In genomic region chr2:43123981-43124666, GRCh38 we compare ENCODE assay signal across 1 cellular context.
TF ChIP-seq lines count a peak whose summit lies in the region.

No MANE protein-coding gene starts in this region.

TF ChIP-seq in K562, 482 proteins besides CTCF, POLR2A, EP300 and RAD21 (continued from another document):
- TF ChIP-seq TFE3 (CRISPR knock-in tag; IDR thresholded peaks at IDR 0.05) (no peak), ZBTB17 (CRISPR knock-in tag; IDR thresholded peaks at IDR 0.05) (peak; percentile 86)
